Comparison of ENCODE assay signal across 29 cellular contexts in genomic region chr1:214420341-214420740, GRCh38.
DNase-seq lines count a peak whose midpoint lies in the region; ATAC-seq and TF ChIP-seq lines count a peak whose summit lies in the region.
"Had no signal": no experiment of that assay in that cellular context is flagged by ENCODE, and none has a peak within 500 bp of the region (broad histone marks: within the 10 kb centered on the region; RNA-seq: fewer than 3 reads in every experiment).

No MANE protein-coding gene starts in this region.

- intact Hi-C loops in A673 (cut with micrococcal nuclease; ENCODE audit: unreplicated experiment), result no loop called here
- intact Hi-C loops in mammary epithelial cell (cut with micrococcal nuclease), result loop anchor here (1.0 kb wide), 1 partner anchor 15 kb away; no protein-coding TSS in a partner anchor

- ATAC-seq in GM18517 (IDR thresholded peaks at IDR 0.05; ENCODE audit: unreplicated experiment), result no peak
- no peak for ATAC-seq in natural killer cell treated with Interleukin-12 subunit alpha and Interleukin-12 subunit beta and Interleukin-15 and Interleukin-18, amount 100 ng/mL, for 72 hours
- ATAC-seq: heart left ventricle, PC-3, Right ventricle myocardium inferior had no signal

- H2BK15ac ChIP-seq in mesendoderm (replicated peaks; ENCODE audit: low read depth), result no peak overlapping the region

- 12% methylated on average over 1 of the region's 1 CpG for WGBS in mammary epithelial cell (ENCODE audit: low coverage, missing lambda C conversion rate)
- WGBS in mesendoderm (ENCODE audit: extremely low coverage, insufficient coverage, low lambda C conversion rate), result no CpG with 5 or more reads among the region's 1 CpG

- peaks cover 95% of the 10 kb centered on the region for H3K79me2 ChIP-seq in mammary epithelial cell (ENCODE audit: insufficient read depth, low read length)
- peaks cover 50% of the 10 kb centered on the region for H3K79me2 ChIP-seq in mesendoderm (ENCODE audit: control insufficient read depth, insufficient read depth, low read length)

- H3K9me3 ChIP-seq in A673 (ENCODE audit: low read depth, low read length, poor library complexity, severe bottlenecking), result no peaks in the 10 kb centered on the region
- H3K9me3 ChIP-seq in HUES48 (ENCODE audit: control insufficient read depth, insufficient read depth, low read length), result no peaks in the 10 kb centered on the region
- H3K9me3 ChIP-seq in mammary epithelial cell (replicated peaks; ENCODE audit: insufficient read depth, low read length), result no peaks in the 10 kb centered on the region
- H3K9me3 ChIP-seq: heart left ventricle, left ventricle myocardium inferior had no signal

- H3K4ac ChIP-seq in mesendoderm (ENCODE audit: low read depth, low read length), result peak overlapping the region; percentile 94

- H2BK5ac ChIP-seq in mesendoderm (ENCODE audit: low read length), result no peak overlapping the region

- no peak overlapping the region for H2AK5ac ChIP-seq in mesendoderm (ENCODE audit: low read length)

- H3K56ac ChIP-seq in mesendoderm (ENCODE audit: low read length), result no peak overlapping the region

- DNase-seq in A673 (ENCODE audit: low spot score) (no peak), mammary epithelial cell (peak; percentile 50), mesendoderm (no peak), HK-2 (ENCODE audit: unreplicated experiment) (no peak)
- DNase-seq in activated CD4-positive, alpha-beta T cell treated with anti-CD3 and anti-CD28 coated beads for 48 hours, result no peak
- DNase-seq in natural killer cell treated with Interleukin-12 subunit alpha and Interleukin-12 subunit beta and Interleukin-15 and Interleukin-18, amount 100 ng/mL, for 72 hours (ENCODE audit: low spot score), result no peak
- DNase-seq: activated CD4-positive, alpha-beta T cell treated with anti-CD3 and anti-CD28 coated beads for 4 hours; activated CD8-positive, alpha-beta memory T cell treated with anti-CD3 and anti-CD28 coated beads for 24 hours; activated effector memory CD4-positive, alpha-beta T cell treated with anti-CD3 and anti-CD28 coated beads, Interleukin-2, amount 50 U/mL, for 16 hours; activated naive CD8-positive, alpha-beta T cell treated with anti-CD3 and anti-CD28 coated beads for 36 hours; AML-193; anterior cingulate cortex; CD4-positive, CD25-positive, alpha-beta regulatory T cell; effector CD8-positive, alpha-beta T cell; heart left ventricle; left ventricle myocardium inferior; midbrain; MM.1S; naive B cell; NCI-H2029 treated with DMSO at 0.1 percent for 48 hours; NCI-H2227 treated with DMSO at 0.1 percent for 48 hours; NCI-H69; PC-3; stimulated activated naive CD4-positive, alpha-beta T cell had no signal

- peaks cover 4% of the 10 kb centered on the region for H3K79me1 ChIP-seq in mesendoderm (ENCODE audit: low read length)

- no peaks in the 10 kb centered on the region for H4K20me1 ChIP-seq in mammary epithelial cell (ENCODE audit: insufficient read depth, low read length)

- in situ Hi-C loops in mammary epithelial cell (cut with MboI; ENCODE audit: low sequenced_read_pairs in 2 of 2), result no loop called here

- no peak overlapping the region for H3K27ac Mint-ChIP-seq in natural killer cell treated with Interleukin-12 subunit alpha and Interleukin-12 subunit beta and Interleukin-15 and Interleukin-18, amount 100 ng/mL, for 72 hours
- H3K27ac Mint-ChIP-seq: activated naive CD8-positive, alpha-beta T cell treated with anti-CD3 and anti-CD28 coated beads for 36 hours; CD4-positive, CD25-positive, alpha-beta regulatory T cell; naive B cell had no signal

- H3K4me3 Mint-ChIP-seq in natural killer cell treated with Interleukin-12 subunit alpha and Interleukin-12 subunit beta and Interleukin-15 and Interleukin-18, amount 100 ng/mL, for 72 hours, result no peak overlapping the region
- H3K4me3 Mint-ChIP-seq: activated naive CD8-positive, alpha-beta T cell treated with anti-CD3 and anti-CD28 coated beads for 36 hours; CD4-positive, CD25-positive, alpha-beta regulatory T cell; naive B cell had no signal

- peaks cover 0 to 5% of the 10 kb centered on the region in 2 donors for H3K27me3 Mint-ChIP-seq in natural killer cell treated with Interleukin-12 subunit alpha and Interleukin-12 subunit beta and Interleukin-15 and Interleukin-18, amount 100 ng/mL, for 72 hours
- H3K27me3 Mint-ChIP-seq: activated naive CD8-positive, alpha-beta T cell treated with anti-CD3 and anti-CD28 coated beads for 36 hours had no signal

- no peak overlapping the region for H2AFZ ChIP-seq in mammary epithelial cell (ENCODE audit: low read depth, low read length)

- H3K27me3 ChIP-seq in A673 (replicated peaks; ENCODE audit: insufficient read depth, low read depth, low read length, poor library complexity), result no peaks in the 10 kb centered on the region
- no peaks in the 10 kb centered on the region for H3K27me3 ChIP-seq in HUES48 (ENCODE audit: control insufficient read depth, insufficient read depth, low read length)
- H3K27me3 ChIP-seq in mammary epithelial cell (ENCODE audit: insufficient read depth, low read length), result no peaks in the 10 kb centered on the region
- no peaks in the 10 kb centered on the region for H3K27me3 ChIP-seq in mesendoderm (ENCODE audit: insufficient read depth, low read length, poor library complexity)
- H3K27me3 ChIP-seq: heart left ventricle had no signal

- no peak overlapping the region for H3K18ac ChIP-seq in mesendoderm (ENCODE audit: low read length)

- no peak overlapping the region for H4K5ac ChIP-seq in mesendoderm (ENCODE audit: low read length)

- CTCF ChIA-PET in A673 (lab: Charles Lee), result no interaction called here
- CTCF ChIA-PET in mammary epithelial cell (lab: Charles Lee; ENCODE audit: low non-redundant PET), result no interaction called here

- no peak overlapping the region for H2BK120ac ChIP-seq in mesendoderm (ENCODE audit: low read depth, low read length)

- H3K4me3 ChIP-seq in A673 (ENCODE audit: low read depth, low read length, poor library complexity, severe bottlenecking) (no peak overlapping the region), HUES48 (ENCODE audit: low read depth, low read length) (no peak overlapping the region), mammary epithelial cell (replicated peaks in 1 of 3; ENCODE audit: insufficient read depth in 1 of 3, low read depth in 2 of 3, low read length in 3 of 3) (peak overlapping the region in 1 of 3 experiments; percentile 10), mesendoderm (ENCODE audit: low read length) (no peak overlapping the region)
- H3K4me3 ChIP-seq: coronary artery, heart left ventricle, left ventricle myocardium inferior had no signal

- peak overlapping the region; percentile 46 for H3K27ac ChIP-seq in A673 (ENCODE audit: low read depth, low read length, poor library complexity, severe bottlenecking)
- peak overlapping the region; percentile 17 for H3K27ac ChIP-seq in HUES48 (ENCODE audit: low read depth, low read length)
- peak overlapping the region; percentile 92 for H3K27ac ChIP-seq in mammary epithelial cell (ENCODE audit: insufficient read depth, low read depth, low read length)
- H3K27ac ChIP-seq in mesendoderm (ENCODE audit: low read depth, low read length), result peak overlapping the region; percentile 39
- H3K27ac ChIP-seq: KMS-11, left ventricle myocardium inferior had no signal

- H3K4me2 ChIP-seq in mammary epithelial cell (ENCODE audit: insufficient read depth, low read depth, low read length), result peak overlapping the region; percentile 57
- H3K4me2 ChIP-seq in mesendoderm (ENCODE audit: low read length), result no peak overlapping the region
- H3K4me2 ChIP-seq: KMS-11 had no signal

- peaks cover 7 to 10% of the 10 kb centered on the region in 2 donors for H3K4me1 Mint-ChIP-seq in natural killer cell treated with Interleukin-12 subunit alpha and Interleukin-12 subunit beta and Interleukin-15 and Interleukin-18, amount 100 ng/mL, for 72 hours (ENCODE audit: low read depth in 2 of 2)
- H3K4me1 Mint-ChIP-seq: naive B cell had no signal

- TF ChIP-seq CTCF in A673 (conservative IDR thresholded peaks at IDR 0.05; ENCODE audit: low read depth, low read length), result no peak
- no peak for TF ChIP-seq CTCF in mammary epithelial cell (conservative IDR thresholded peaks at IDR 0.05 in 1 of 2, IDR thresholded peaks at IDR 0.05 in 1 of 2; ENCODE audit: extremely low read depth in 1 of 2, insufficient read depth in 1 of 2, low read depth in 1 of 2, low read length in 2 of 2)

- H3K36me3 Mint-ChIP-seq in natural killer cell treated with Interleukin-12 subunit alpha and Interleukin-12 subunit beta and Interleukin-15 and Interleukin-18, amount 100 ng/mL, for 72 hours, result no peaks in the 10 kb centered on the region
- H3K36me3 Mint-ChIP-seq: CD4-positive, CD25-positive, alpha-beta regulatory T cell; naive B cell had no signal

- BruUV-seq in A673 (replicated peaks; lab: Mats Ljungman, UMichigan), result no TSS peak
- BruUV-seq in mammary epithelial cell (replicated peaks; lab: Mats Ljungman, UMichigan), result no TSS peak

- dilution Hi-C loops in mammary epithelial cell (cut with HindIII; ENCODE audit: low sequenced_read_pairs), result loop anchor here (5.0 kb wide), 3 partner anchors 57 to 162 kb away; no protein-coding TSS in a partner anchor

- H3K9ac ChIP-seq in HUES48 (ENCODE audit: low read depth, low read length), result no peak overlapping the region
- H3K9ac ChIP-seq in mammary epithelial cell (ENCODE audit: insufficient read depth, low read length), result no peak overlapping the region
- no peak overlapping the region for H3K9ac ChIP-seq in mesendoderm (ENCODE audit: low read length)
- H3K9ac ChIP-seq: KMS-11 had no signal

- H3K36me3 ChIP-seq in A673 (ENCODE audit: insufficient read depth, low read length, poor library complexity, severe bottlenecking) (no peaks in the 10 kb centered on the region), HUES48 (ENCODE audit: control insufficient read depth, insufficient read depth, low read length) (no peaks in the 10 kb centered on the region), mammary epithelial cell (ENCODE audit: insufficient read depth, low read length) (no peaks in the 10 kb centered on the region), mesendoderm (ENCODE audit: control insufficient read depth, insufficient read depth, low read length) (no peaks in the 10 kb centered on the region)
- H3K36me3 ChIP-seq: heart left ventricle, left ventricle myocardium inferior had no signal

- H3K4me1 ChIP-seq in A673 (ENCODE audit: insufficient read depth, low read length, poor library complexity, severe bottlenecking) (peaks cover 87% of the 10 kb centered on the region), HUES48 (ENCODE audit: control insufficient read depth, insufficient read depth, low read length) (peaks cover 30% of the 10 kb centered on the region), mammary epithelial cell (ENCODE audit: insufficient read depth, low read length) (peaks cover 85% of the 10 kb centered on the region), mesendoderm (ENCODE audit: control insufficient read depth, low read depth, low read length) (peaks cover 19% of the 10 kb centered on the region)

- no peak overlapping the region for H4K8ac ChIP-seq in mesendoderm (ENCODE audit: low read depth, low read length)

- H3K9me3 Mint-ChIP-seq in natural killer cell treated with Interleukin-12 subunit alpha and Interleukin-12 subunit beta and Interleukin-15 and Interleukin-18, amount 100 ng/mL, for 72 hours, result peaks cover 4% of the 10 kb centered on the region

- no peak overlapping the region for H3K23ac ChIP-seq in mesendoderm (ENCODE audit: low read length)

- POLR2A ChIA-PET in A673 (lab: Charles Lee; ENCODE audit: low non-redundant PET), result no interaction called here

Comparison
In these comparisons a context has a peak if more than half of its experiments do, and no peak if none do; other contexts are left out.
1. H3K27ac ChIP-seq: peak in every context shown above with its lines; median percentile 92 in mammary epithelial cell; 46 in A673; 39 in mesendoderm; 17 in HUES48.